In genomic region chr12:124532331-124532750, GRCh38 we compare ENCODE assay signal across 2 cellular contexts.
TF ChIP-seq lines count a peak whose summit lies in the region.

No MANE protein-coding gene starts in this region.

TF ChIP-seq in IMR-90, 13 proteins besides CTCF, POLR2A, EP300 and RAD21:
- TF ChIP-seq USF2 (IDR thresholded peaks at IDR 0.05; ENCODE audit: low read depth, low read length) (no peak), CEBPB (IDR thresholded peaks at IDR 0.05; ENCODE audit: low read depth, low read length) (no peak), BHLHE40 (IDR thresholded peaks at IDR 0.05; ENCODE audit: low read depth, low read length) (no peak), MXI1 (IDR thresholded peaks at IDR 0.05; ENCODE audit: borderline replicate concordance, low read depth, low read length) (no peak), RFX5 (IDR thresholded peaks at IDR 0.05; ENCODE audit: low read depth, low read length) (no peak), ELK1 (IDR thresholded peaks at IDR 0.05; ENCODE audit: borderline replicate concordance, low read depth, low read length) (no peak), CHD1 (IDR thresholded peaks at IDR 0.05; ENCODE audit: low read depth, low read length) (no peak), MAZ (IDR thresholded peaks at IDR 0.05; ENCODE audit: borderline replicate concordance, low read depth, low read length) (no peak), RCOR1 (IDR thresholded peaks at IDR 0.05; ENCODE audit: insufficient replicate concordance, low read length) (no peak), SMC3 (IDR thresholded peaks at IDR 0.05; ENCODE audit: low read depth, low read length) (no peak), MAFK (IDR thresholded peaks at IDR 0.05; ENCODE audit: low read depth, low read length) (no peak), NFE2L2 (IDR thresholded peaks at IDR 0.05; ENCODE audit: low read depth, low read length) (no peak), FOS (IDR thresholded peaks at IDR 0.05; ENCODE audit: low read depth, low read length) (no peak)
TF ChIP-seq in IMR-90: peak in this region for 0.

TF ChIP-seq in SK-N-SH, 30 proteins besides CTCF, POLR2A, EP300 and RAD21:
- TF ChIP-seq PBX3 (IDR thresholded peaks at IDR 0.05), result no peak
- no peak for TF ChIP-seq RFX5 (IDR thresholded peaks at IDR 0.05; ENCODE audit: low read length)
- TF ChIP-seq JUND (IDR thresholded peaks at IDR 0.05), result no peak
- no peak for TF ChIP-seq GABPA (IDR thresholded peaks at IDR 0.05; ENCODE audit: low read depth)
- TF ChIP-seq IRF3 (IDR thresholded peaks at IDR 0.05; ENCODE audit: low read depth, low read length), result no peak
- no peak for TF ChIP-seq NFIC (IDR thresholded peaks at IDR 0.05; ENCODE audit: borderline replicate concordance)
- TF ChIP-seq ELF1 (IDR thresholded peaks at IDR 0.05), result no peak
- no peak for TF ChIP-seq SMC3 (IDR thresholded peaks at IDR 0.05; ENCODE audit: low read depth, low read length)
- no peak for TF ChIP-seq FOSL2 (IDR thresholded peaks at IDR 0.05; ENCODE audit: borderline replicate concordance, low read depth)
- no peak for TF ChIP-seq TEAD4 (IDR thresholded peaks at IDR 0.05; ENCODE audit: borderline replicate concordance, insufficient read depth)
- TF ChIP-seq FOXJ3 (CRISPR knock-in tag; IDR thresholded peaks at IDR 0.05), result no peak
- TF ChIP-seq POLR2AphosphoS5 (IDR thresholded peaks at IDR 0.05; ENCODE audit: low read depth, low read length), result no peak
- no peak for TF ChIP-seq MEF2A (IDR thresholded peaks at IDR 0.05; ENCODE audit: borderline replicate concordance, low read depth)
TF ChIP-seq in SK-N-SH: peak in this region for 0.
